12 cellular contexts compared by ENCODE assay signal in the genomic region with DNA sequence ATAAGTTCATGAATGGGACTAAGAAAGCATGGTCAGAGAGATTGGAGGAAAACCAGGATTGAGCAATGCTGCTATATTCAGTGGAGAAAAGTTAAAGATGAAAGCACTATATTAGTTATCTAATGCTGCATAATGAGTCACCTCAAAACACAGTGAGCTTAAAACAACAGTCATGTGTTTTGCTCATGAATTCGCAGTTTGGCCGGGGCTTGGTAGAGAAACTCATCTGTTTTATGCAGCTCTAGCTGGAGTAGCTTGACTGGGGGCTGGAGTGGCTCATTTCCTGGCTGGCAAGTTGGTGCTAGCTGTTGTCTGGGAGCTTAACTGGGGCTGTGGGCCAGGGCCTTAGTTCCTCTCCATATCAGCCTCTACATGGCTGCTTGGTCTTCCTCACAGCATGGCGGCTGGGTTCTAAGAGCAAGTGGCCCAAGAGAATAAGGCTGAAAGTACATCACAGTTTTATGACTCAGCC.
A peak's percentile ranks its signal among the peaks of the same experiment; 100 is the strongest.
DNase-seq lines count a peak whose midpoint lies in the region; ATAC-seq and TF ChIP-seq lines count a peak whose summit lies in the region.
"Had no signal": no experiment of that assay in that cellular context is flagged by ENCODE, and none has a peak within 500 bp of the region (broad histone marks: within the 10 kb centered on the region; RNA-seq: fewer than 3 reads in every experiment).

No MANE protein-coding gene starts in this region.

- H3K4me1 Mint-ChIP-seq in osteocyte (ENCODE audit: unreplicated experiment) = no peaks in the 10 kb centered on the region
- H3K4me1 Mint-ChIP-seq: activated CD8-positive, alpha-beta memory T cell treated with anti-CD3 and anti-CD28 coated beads, Interleukin-2, amount 10 ng/mL, durations not matched to agents 7 days and 5 days; IgD-negative memory B cell had no signal

- H3K27ac Mint-ChIP-seq in osteocyte (ENCODE audit: unreplicated experiment) = no peak overlapping the region
- H3K27ac Mint-ChIP-seq: activated CD8-positive, alpha-beta memory T cell treated with anti-CD3 and anti-CD28 coated beads, Interleukin-2, amount 10 ng/mL, durations not matched to agents 7 days and 5 days; IgD-negative memory B cell had no signal

- in situ Hi-C loops in Caki2 (cut with HindIII; ENCODE audit: low pct_unique_long_range_greater_than_20kb, low sequenced_read_pairs) = no loop called here

- H3K9me3 Mint-ChIP-seq in osteocyte (ENCODE audit: unreplicated experiment) = peaks cover 18% of the 10 kb centered on the region

- no peak for TF ChIP-seq CTCF in osteocyte (IDR thresholded peaks at IDR 0.05)
- TF ChIP-seq CTCF in right atrium auricular region (IDR thresholded peaks at IDR 0.05) = no peak

- peaks cover 4% of the 10 kb centered on the region for H3K36me3 ChIP-seq in right atrium auricular region

- intact Hi-C loops in posterior vena cava (cut with DNase I) = no loop called here

- DNase-seq in Caki2 (ENCODE audit: low read depth) (peak; percentile 8), RKO (ENCODE audit: low spot score) (peak; percentile 45), posterior vena cava (ENCODE audit: low spot score) (peak; percentile 80), osteocyte (ENCODE audit: extremely low spot score, unreplicated experiment) (no peak), right atrium auricular region (ENCODE audit: low spot score) (no peak), NCI-H1436 (lab: John Stamatoyannopoulos, UW) (no peak)
- no peak for DNase-seq in activated CD4-positive, alpha-beta T cell treated with anti-CD3 and anti-CD28 coated beads, Interleukin-2, amount 50 U/mL, for 1 hour
- DNase-seq: activated CD8-positive, alpha-beta memory T cell treated with anti-CD3 and anti-CD28 coated beads, Interleukin-2, amount 10 ng/mL, durations not matched to agents 7 days and 5 days; NCI-H2081 treated with DMSO at 0.1 percent for 48 hours; T-helper 2 cell had no signal

- H3K27me3 ChIP-seq in right atrium auricular region = no peaks in the 10 kb centered on the region

- no peaks in the 10 kb centered on the region for H3K9me3 ChIP-seq in right atrium auricular region

- no peak overlapping the region for H3K4me3 ChIP-seq in right atrium auricular region

- no peak overlapping the region for H3K4me3 Mint-ChIP-seq in osteocyte (ENCODE audit: unreplicated experiment)
- H3K4me3 Mint-ChIP-seq: activated CD8-positive, alpha-beta memory T cell treated with anti-CD3 and anti-CD28 coated beads, Interleukin-2, amount 10 ng/mL, durations not matched to agents 7 days and 5 days had no signal

- peak; percentile 54 for ATAC-seq in esophagus mucosa
- ATAC-seq: activated CD8-positive, alpha-beta memory T cell treated with anti-CD3 and anti-CD28 coated beads, Interleukin-2, amount 10 ng/mL, durations not matched to agents 7 days and 5 days had no signal

- H3K27me3 Mint-ChIP-seq in osteocyte (ENCODE audit: unreplicated experiment) = no peaks in the 10 kb centered on the region
- H3K27me3 Mint-ChIP-seq: activated CD8-positive, alpha-beta memory T cell treated with anti-CD3 and anti-CD28 coated beads, Interleukin-2, amount 10 ng/mL, durations not matched to agents 7 days and 5 days; IgD-negative memory B cell had no signal

- no peaks in the 10 kb centered on the region for H3K4me1 ChIP-seq in right atrium auricular region

- peaks cover 18% of the 10 kb centered on the region for H3K36me3 Mint-ChIP-seq in osteocyte (ENCODE audit: unreplicated experiment)

- H3K27ac ChIP-seq in right atrium auricular region = no peak overlapping the region

Comparison
In these comparisons a context has a peak if more than half of its experiments do, and no peak if none do; other contexts are left out.
1. DNase-seq: peak in Caki2 (single experiment), RKO (single experiment) and posterior vena cava (single experiment); none in osteocyte (single experiment), right atrium auricular region (single experiment), NCI-H1436 (single experiment) and activated CD4-positive, alpha-beta T cell treated with anti-CD3 and anti-CD28 coated beads, Interleukin-2, amount 50 U/mL, for 1 hour (single experiment).